ENCODE assay signal across 8 cellular contexts in genomic region chr10:78974409-78975317, GRCh38.
A peak's percentile ranks its signal among the peaks of the same experiment; 100 is the strongest.
DNase-seq lines count a peak whose midpoint lies in the region; ATAC-seq and TF ChIP-seq lines count a peak whose summit lies in the region.

No MANE protein-coding gene starts in this region.

- ATAC-seq in GM23338, result peak; percentile 62
- ATAC-seq in lung (ENCODE audit: insufficient read depth, low FRiP score), result peak; percentile 6

- H3K36me3 Mint-ChIP-seq in GM23338 (ENCODE audit: low read depth), result no peaks in the 10 kb centered on the region; the same call in 2 of the 3 replicates

- peaks cover 6% of the 10 kb centered on the region for H3F3A ChIP-seq in GM23338 (replicated peaks; ENCODE audit: low read depth)

- H3K4me3 Mint-ChIP-seq in GM23338, result peak overlapping the region; percentile 80

- H3K36me3 ChIP-seq in GM23338 (ENCODE audit: insufficient read depth) (no peaks in the 10 kb centered on the region), duodenal mucosa (ENCODE audit: control insufficient read depth in 1 of 2, insufficient read depth in 2 of 2, low read length in 2 of 2) (no peaks in the 10 kb centered on the region), lung (ENCODE audit: control insufficient read depth in 2 of 2, insufficient read depth in 2 of 2, low read length in 2 of 2) (no peaks in the 10 kb centered on the region)

- H3K4me2 ChIP-seq in GM23338, result peak overlapping the region; percentile 81

- no peaks in the 10 kb centered on the region for H4K20me1 ChIP-seq in GM23338 (replicated peaks; ENCODE audit: insufficient read depth)

- H3K27ac Mint-ChIP-seq in GM23338, result peak overlapping the region; percentile 99

- TF ChIP-seq CTCF in GM23338 (conservative IDR thresholded peaks at IDR 0.05; ENCODE audit: low read depth in 2 of 2), result peak; percentile 73 to 83
- peak; percentile 20 for TF ChIP-seq CTCF in lung (IDR thresholded peaks at IDR 0.05; ENCODE audit: control extremely low read depth, extremely low read depth)

- H3K27me3 ChIP-seq in GM23338 (ENCODE audit: insufficient read depth) (no peaks in the 10 kb centered on the region), duodenal mucosa (ENCODE audit: control insufficient read depth in 1 of 2, insufficient read depth in 2 of 2, low read length in 2 of 2) (no peaks in the 10 kb centered on the region), lung (ENCODE audit: control insufficient read depth, insufficient read depth) (no peaks in the 10 kb centered on the region)

- H3K9ac ChIP-seq in duodenal mucosa (ENCODE audit: low read depth in 1 of 2, low read length in 2 of 2), result peak overlapping the region; percentile 45 to 48

- H3K9me3 ChIP-seq in duodenal mucosa (ENCODE audit: control insufficient read depth in 1 of 2, low read length in 2 of 2), result no peaks in the 10 kb centered on the region
- H3K9me3 ChIP-seq in lung (ENCODE audit: control insufficient read depth in 2 of 2, insufficient read depth in 1 of 2, low read length in 1 of 2), result no peaks in the 10 kb centered on the region

- DNase-seq in Ammon's horn (ENCODE audit: low spot score), result peak; percentile 69
- DNase-seq in GM23338 (ENCODE audit: low spot score), result peak; percentile 78
- DNase-seq in NCI-H524 (lab: John Stamatoyannopoulos, UW), result peak; percentile 20 to 49
- DNase-seq in activated CD4-positive, alpha-beta T cell treated with anti-CD3 and anti-CD28 coated beads, Interleukin-2, amount 50 U/mL, for 24 hours (ENCODE audit: low read depth in 1 of 2, low spot score in 1 of 2), result peak; percentile 36 to 65
- DNase-seq in lung (ENCODE audit: low spot score), result peak; percentile 63
- DNase-seq in stimulated activated CD4-positive, alpha-beta T cell treated with anti-CD3 and anti-CD28 coated beads, TNF-alpha, amount 100 ng/mL, for 4 hours (ENCODE audit: low read depth in 3 of 3), result peak; percentile 24 to 62 (median 56)
- no peak for DNase-seq in NCI-H187 treated with DMSO at 0.1 percent for 48 hours (lab: John Stamatoyannopoulos, UW)

- 25 to 32% methylated on average over 16 of the region's 16 CpGs for WGBS in lung, 2 donors

- no peaks in the 10 kb centered on the region for H3K9me2 ChIP-seq in GM23338 (ENCODE audit: insufficient read depth)

- H3K27ac ChIP-seq in GM23338 (ENCODE audit: low read depth) (peak overlapping the region; percentile 96), duodenal mucosa (ENCODE audit: low read depth, low read length) (peak overlapping the region; percentile 59), lung (ENCODE audit: low read depth in 1 of 2, low read length in 1 of 2) (peak overlapping the region; percentile 73 to 75)

- H3K4me3 ChIP-seq in GM23338 (peak overlapping the region; percentile 66), duodenal mucosa (ENCODE audit: low read depth in 1 of 2, low read length in 2 of 2) (peak overlapping the region; percentile 49 to 55), lung (no peak overlapping the region)

- peaks cover 40% of the 10 kb centered on the region for H3K4me1 Mint-ChIP-seq in GM23338

- H3K27me3 Mint-ChIP-seq in GM23338 (ENCODE audit: insufficient read depth, low read depth, poor library complexity), result peaks cover 16% of the 10 kb centered on the region

- H3K4me1 ChIP-seq in GM23338 (ENCODE audit: insufficient read depth) (peaks cover 19% of the 10 kb centered on the region), duodenal mucosa (ENCODE audit: control insufficient read depth in 1 of 2, insufficient read depth in 2 of 2, low read length in 2 of 2) (peaks cover 25 to 26% of the 10 kb centered on the region in 2 donors), lung (ENCODE audit: control insufficient read depth in 2 of 2, insufficient read depth in 2 of 2, low read length in 2 of 2) (peaks cover 4 to 32% of the 10 kb centered on the region in 2 donors)

- H2AFZ ChIP-seq in GM23338, result peak overlapping the region; percentile 30

- no peaks in the 10 kb centered on the region for H3K79me2 ChIP-seq in GM23338 (replicated peaks; ENCODE audit: insufficient read depth)

- no peaks in the 10 kb centered on the region for H3K9me3 Mint-ChIP-seq in GM23338

TF ChIP-seq in GM23338, 12 proteins besides CTCF, POLR2A, EP300 and RAD21:
- TF ChIP-seq POLR2AphosphoS5 (IDR thresholded peaks at IDR 0.05; ENCODE audit: low read depth) (peak; percentile 33; the same call in 1 of the 2 replicates), CREB1 (CRISPR knock-in tag; IDR thresholded peaks at IDR 0.05; ENCODE audit: low read depth) (no peak), EZH2phosphoT487 (IDR thresholded peaks at IDR 0.05; ENCODE audit: unreplicated experiment) (no peak), EZH2 (IDR thresholded peaks at IDR 0.05; ENCODE audit: low read depth, unreplicated experiment) (peak; percentile 33)
TF ChIP-seq in GM23338: peak in this region for 2.
